Comparison of ENCODE assay signal across 14 cellular contexts in the genomic region with DNA sequence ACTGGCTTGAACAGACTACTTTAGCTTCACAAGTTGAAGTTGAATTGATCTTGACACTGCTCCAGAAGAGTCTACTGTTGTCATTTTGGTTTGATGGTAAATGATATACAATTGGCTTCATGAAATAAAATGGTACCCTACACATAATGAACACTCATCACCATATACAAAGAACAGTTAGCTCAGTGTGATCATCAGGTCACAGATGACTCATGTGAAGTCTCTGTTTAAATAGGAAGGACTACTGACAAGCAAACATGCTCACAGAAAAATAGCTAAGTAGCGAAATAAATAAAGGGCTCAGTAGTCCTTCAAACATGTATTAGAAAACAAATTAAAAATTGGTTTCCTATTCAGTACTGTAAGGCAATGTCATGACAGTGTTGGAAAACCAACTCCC.
"Had no signal": no experiment of that assay in that cellular context is flagged by ENCODE, and none has a peak within 500 bp of the region (broad histone marks: within the 10 kb centered on the region; RNA-seq: fewer than 3 reads in every experiment).

No MANE protein-coding gene starts in this region.

- DNase-seq: activated CD4-positive, alpha-beta T cell treated with anti-CD3 and anti-CD28 coated beads, Interleukin-2, amount 50 U/mL, for 48 hours; activated CD8-positive, alpha-beta memory T cell treated with anti-CD3 and anti-CD28 coated beads, Interleukin-2, amount 10 ng/mL, durations not matched to agents 7 days and 5 days; activated naive CD4-positive, alpha-beta T cell treated with anti-CD3 and anti-CD28 coated beads, Interleukin-2, amount 50 U/mL, for 16 hours; activated T-cell treated with anti-CD3 and anti-CD28 coated beads, Interleukin-2, amount 50 U/mL, for 1 hour; foreskin melanocyte; kidney glomerular epithelial cell; mesendoderm; upper lobe of right lung; WERI-Rb-1 had no signal

- H3K27ac Mint-ChIP-seq: activated CD8-positive, alpha-beta memory T cell treated with anti-CD3 and anti-CD28 coated beads, Interleukin-2, amount 10 ng/mL, durations not matched to agents 7 days and 5 days; stimulated activated naive CD8-positive, alpha-beta T cell treated with anti-CD3 and anti-CD28 coated beads, Interleukin-15, Interleukin-2, amounts not matched to agents 100 ng/mL and 50 ng/mL, for 24 hours had no signal

- ATAC-seq: activated CD8-positive, alpha-beta memory T cell treated with anti-CD3 and anti-CD28 coated beads, Interleukin-2, amount 10 ng/mL, durations not matched to agents 7 days and 5 days; left ventricle myocardium superior; sciatic nerve; upper lobe of right lung had no signal

- H3K27ac ChIP-seq: upper lobe of right lung, WERI-Rb-1 had no signal

- H3K36me3 Mint-ChIP-seq: activated CD8-positive, alpha-beta memory T cell treated with anti-CD3 and anti-CD28 coated beads, Interleukin-2, amount 10 ng/mL, durations not matched to agents 7 days and 5 days had no signal

- H3K9me3 Mint-ChIP-seq: neural crest cell had no signal

- H3K4me1 Mint-ChIP-seq: activated CD8-positive, alpha-beta memory T cell treated with anti-CD3 and anti-CD28 coated beads, Interleukin-2, amount 10 ng/mL, durations not matched to agents 7 days and 5 days had no signal

- H3K36me3 ChIP-seq: upper lobe of right lung, WERI-Rb-1 had no signal

- H3K9me3 ChIP-seq: upper lobe of right lung had no signal

- FAIRE-seq: colon had no signal

- H3K27me3 ChIP-seq: upper lobe of right lung had no signal

- H3K4me3 ChIP-seq: upper lobe of right lung had no signal

- H3K27me3 Mint-ChIP-seq: activated CD8-positive, alpha-beta memory T cell treated with anti-CD3 and anti-CD28 coated beads, Interleukin-2, amount 10 ng/mL, durations not matched to agents 7 days and 5 days; stimulated activated naive CD8-positive, alpha-beta T cell treated with anti-CD3 and anti-CD28 coated beads, Interleukin-15, Interleukin-2, amounts not matched to agents 100 ng/mL and 50 ng/mL, for 24 hours had no signal

- H3K4me3 Mint-ChIP-seq: activated CD8-positive, alpha-beta memory T cell treated with anti-CD3 and anti-CD28 coated beads, Interleukin-2, amount 10 ng/mL, durations not matched to agents 7 days and 5 days; neural crest cell; stimulated activated naive CD8-positive, alpha-beta T cell treated with anti-CD3 and anti-CD28 coated beads, Interleukin-15, Interleukin-2, amounts not matched to agents 100 ng/mL and 50 ng/mL, for 24 hours had no signal
